Comparison of ENCODE assay signal across 1 cellular context in genomic region chr1:246579818-246580217, GRCh38.
TF ChIP-seq lines count a peak whose summit lies in the region.

No MANE protein-coding gene starts in this region.

TF ChIP-seq in HEK293, 187 proteins besides CTCF, POLR2A, EP300 and RAD21 (continued from another document):
- TF ChIP-seq PRDM6 (tag by site-specific recombination; IDR thresholded peaks at IDR 0.05) (peak; percentile 41), ZNF157 (tag by site-specific recombination; IDR thresholded peaks at IDR 0.05) (no peak)
